In the genomic region with DNA sequence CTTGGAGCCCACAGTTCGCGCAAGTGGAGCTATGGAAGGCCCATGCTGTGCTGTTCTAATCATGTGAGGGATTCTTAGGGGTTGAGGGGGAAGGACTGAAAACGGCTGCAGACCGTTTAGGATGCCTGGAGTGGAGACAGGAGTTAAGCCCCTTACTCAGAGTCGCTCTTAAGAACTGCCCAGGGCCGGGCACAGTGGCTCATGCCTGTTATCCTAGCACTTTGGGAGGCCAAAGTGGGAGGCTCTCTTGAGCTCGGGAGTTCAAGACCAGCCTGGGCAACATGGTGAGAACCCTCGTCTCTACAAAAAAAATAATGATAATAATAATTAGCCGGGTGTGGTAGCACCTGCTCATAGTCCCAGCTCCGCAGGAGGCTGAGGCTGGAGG, we compare ENCODE assay signal across 8 cellular contexts. TPM values are rescaled to one million over a fixed set of nuclear protein-coding genes. Genes with fewer than 3 reads are reported as not detected.
DNase-seq lines count a peak whose midpoint lies in the region; ATAC-seq, FAIRE-seq and TF ChIP-seq lines count a peak whose summit lies in the region.

No MANE protein-coding gene starts in this region.

- peak overlapping the region; percentile 61 for H3K4ac ChIP-seq in trophoblast cell (ENCODE audit: low read depth, low read length)

- peaks cover 7% of the 10 kb centered on the region for H3K36me3 Mint-ChIP-seq in effector memory CD8-positive, alpha-beta T cell (ENCODE audit: insufficient read depth)

- peak overlapping the region; percentile 98 for H3K4me3 ChIP-seq in DOHH2 (ENCODE audit: low read length)
- peak overlapping the region; percentile 83 for H3K4me3 ChIP-seq in PC-9
- H3K4me3 ChIP-seq in esophagus squamous epithelium, result peak overlapping the region; percentile 80 to 98 (median 91)
- H3K4me3 ChIP-seq in trophoblast cell (ENCODE audit: low read depth, low read length), result peak overlapping the region; percentile 88

- H3K27ac ChIP-seq in DOHH2 (ENCODE audit: low read depth, low read length) (peak overlapping the region; percentile 72), PC-9 (peak overlapping the region; percentile 88), esophagus squamous epithelium (peak overlapping the region; percentile 100), trophoblast cell (ENCODE audit: low read depth, low read length) (peak overlapping the region; percentile 93)

- ATAC-seq in effector memory CD8-positive, alpha-beta T cell (replicated peaks), result no peak

- H3K9me3 ChIP-seq in DOHH2 (ENCODE audit: control insufficient read depth, insufficient read depth, low read length) (no peaks in the 10 kb centered on the region), PC-9 (ENCODE audit: insufficient read depth, low read depth) (no peaks in the 10 kb centered on the region), esophagus squamous epithelium (no peaks in the 10 kb centered on the region), trophoblast cell (ENCODE audit: insufficient read depth, low read depth, low read length) (no peaks in the 10 kb centered on the region)

- H4K8ac ChIP-seq in trophoblast cell (ENCODE audit: low read depth, low read length), result peak overlapping the region; percentile 54

- H3K79me1 ChIP-seq in trophoblast cell (ENCODE audit: low read length), result peaks cover 12% of the 10 kb centered on the region

- H3K9me2 ChIP-seq in DOHH2 (replicated peaks; ENCODE audit: control insufficient read depth, low read length), result no peaks in the 10 kb centered on the region
- H3K9me2 ChIP-seq in PC-9 (ENCODE audit: insufficient read depth), result no peaks in the 10 kb centered on the region

- no peaks in the 10 kb centered on the region for H3K27me3 Mint-ChIP-seq in effector memory CD8-positive, alpha-beta T cell

- TF ChIP-seq CTCF in DOHH2 (IDR thresholded peaks at IDR 0.05; ENCODE audit: low read depth, low read length, poor library complexity, severe bottlenecking), result no peak
- no peak for TF ChIP-seq CTCF in PC-9 (conservative IDR thresholded peaks at IDR 0.05)
- TF ChIP-seq CTCF in esophagus squamous epithelium (IDR thresholded peaks at IDR 0.05), result no peak

- TSS peak; percentile 50 for BruUV-seq in PC-9 (replicated peaks; lab: Mats Ljungman, UMichigan)

- H2BK5ac ChIP-seq in trophoblast cell (ENCODE audit: low read depth, low read length, poor library complexity), result no peak overlapping the region

- H2AK5ac ChIP-seq in trophoblast cell (ENCODE audit: low read length), result no peak overlapping the region

- CTCF ChIA-PET in PC-9 (lab: Charles Lee), result interaction anchor here (0.7 kb wide), 1 partner anchor 19 kb away, joined by 17 read pairs; a partner anchor contains a TSS

- peak overlapping the region; percentile 82 for H4K91ac ChIP-seq in trophoblast cell (ENCODE audit: low read depth, low read length)

- peak overlapping the region; percentile 27 for H3K18ac ChIP-seq in trophoblast cell (ENCODE audit: low read length)

- peak overlapping the region; percentile 93 for H2AFZ ChIP-seq in PC-9
- H2AFZ ChIP-seq in trophoblast cell (ENCODE audit: insufficient read depth, low read length, poor library complexity), result peak overlapping the region; percentile 20

- peaks cover 14% of the 10 kb centered on the region for H3K36me3 ChIP-seq in DOHH2 (ENCODE audit: control insufficient read depth, low read length)
- H3K36me3 ChIP-seq in PC-9 (ENCODE audit: low read depth), result no peaks in the 10 kb centered on the region
- no peaks in the 10 kb centered on the region for H3K36me3 ChIP-seq in esophagus squamous epithelium
- peaks cover 2 to 8% of the 10 kb centered on the region in 2 experiments for H3K36me3 ChIP-seq in trophoblast cell (ENCODE audit: control insufficient read depth in 1 of 2, insufficient read depth in 2 of 2, low read length in 2 of 2)

- 9 to 22% methylated on average over 5 to 8 of the region's 10 CpGs for WGBS in esophagus squamous epithelium, 2 donors
- no CpG with 5 or more reads among the region's 10 CpGs for WGBS in trophoblast cell (ENCODE audit: extremely low coverage, insufficient coverage, insufficient read length)

- H3K14ac ChIP-seq in trophoblast cell (ENCODE audit: low read length), result peak overlapping the region; percentile 5

- no peak overlapping the region for H2BK120ac ChIP-seq in trophoblast cell (ENCODE audit: insufficient read depth, low read length, poor library complexity)

- POLR2A ChIA-PET in PC-9 (lab: Charles Lee; ENCODE audit: unreplicated experiment), result interaction anchor here (0.6 to 1.2 kb wide), 2 partner anchors 19 to 30 kb away, joined by 3 to 5 read pairs; no protein-coding TSS in a partner anchor

- no peak overlapping the region for H2BK12ac ChIP-seq in trophoblast cell (ENCODE audit: low read length)

- H3K23ac ChIP-seq in trophoblast cell (ENCODE audit: low read length), result no peak overlapping the region

- H3K9ac ChIP-seq in trophoblast cell (ENCODE audit: low read length), result peak overlapping the region; percentile 6

- FAIRE-seq in frontal cortex (lab: Jason Lieb, UNC), result no peak

- no peaks in the 10 kb centered on the region for H3K9me3 Mint-ChIP-seq in effector memory CD8-positive, alpha-beta T cell

- TF ChIP-seq POLR2A in esophagus squamous epithelium (IDR thresholded peaks at IDR 0.05), result no peak

- H3K27me3 ChIP-seq in DOHH2 (ENCODE audit: control insufficient read depth, low read length) (0 out of 2 replicates have a peak, but pooled peaks cover 3% of the 10 kb centered on the region), PC-9 (ENCODE audit: insufficient read depth, low read depth) (no peaks in the 10 kb centered on the region), esophagus squamous epithelium (no peaks in the 10 kb centered on the region), trophoblast cell (ENCODE audit: insufficient read depth, low read length) (no peaks in the 10 kb centered on the region)

- DNase-seq in PC-9, result no peak
- no peak for DNase-seq in esophagus squamous epithelium (lab: John Stamatoyannopoulos, UW)
- no peak for DNase-seq in trophoblast cell
- DNase-seq in stimulated activated CD4-positive, alpha-beta T cell treated with anti-CD3 and anti-CD28 coated beads, Interleukin-4, amount 100 ng/mL, for 24 hours, result no peak
- DNase-seq in effector memory CD8-positive, alpha-beta T cell, result no peak
- no peak for DNase-seq in NCI-H2227 treated with DMSO at 0.1 percent for 48 hours (lab: John Stamatoyannopoulos, UW)
- no peak for DNase-seq in frontal cortex (ENCODE audit: low spot score in 2 of 2)

- peaks cover 4% of the 10 kb centered on the region; the same call in 1 of the 2 replicates for H4K20me1 ChIP-seq in DOHH2 (ENCODE audit: control insufficient read depth, insufficient read depth, low read depth, low read length)
- H4K20me1 ChIP-seq in PC-9 (ENCODE audit: insufficient read depth), result no peaks in the 10 kb centered on the region

- peak overlapping the region; percentile 94 for H3K4me2 ChIP-seq in DOHH2 (ENCODE audit: low read length)
- H3K4me2 ChIP-seq in PC-9, result peak overlapping the region; percentile 95
- peak overlapping the region; percentile 77 for H3K4me2 ChIP-seq in trophoblast cell (ENCODE audit: low read length)

- H3K4me1 ChIP-seq in DOHH2 (ENCODE audit: control insufficient read depth, low read length) (peaks cover 28% of the 10 kb centered on the region), PC-9 (replicated peaks; ENCODE audit: insufficient read depth) (peaks cover 11% of the 10 kb centered on the region; the same call in 1 of the 2 replicates), esophagus squamous epithelium (peaks cover 19 to 61% (median 42%) of the 10 kb centered on the region in 3 donors), trophoblast cell (ENCODE audit: control insufficient read depth in 1 of 2, insufficient read depth in 2 of 2, low read length in 2 of 2) (peaks cover 2 to 4% of the 10 kb centered on the region in 2 experiments)

- peaks cover 43% of the 10 kb centered on the region for H3K79me2 ChIP-seq in DOHH2 (ENCODE audit: control insufficient read depth, low read length)
- H3K79me2 ChIP-seq in PC-9 (ENCODE audit: low read depth), result peaks cover 20% of the 10 kb centered on the region
- H3K79me2 ChIP-seq in trophoblast cell (ENCODE audit: control insufficient read depth, insufficient read depth, low read length, poor library complexity), result peaks cover 7% of the 10 kb centered on the region

- peak overlapping the region; percentile 54 for H4K12ac ChIP-seq in trophoblast cell (ENCODE audit: low read depth, low read length)

- peaks cover 16 to 21% of the 10 kb centered on the region in 2 donors for H3K4me1 Mint-ChIP-seq in effector memory CD8-positive, alpha-beta T cell (ENCODE audit: low read depth in 2 of 2)

- no peaks in the 10 kb centered on the region; the same call in 1 of the 2 replicates for H3F3A ChIP-seq in DOHH2 (ENCODE audit: control insufficient read depth, insufficient read depth)
- peaks cover 3% of the 10 kb centered on the region; the same call in 1 of the 2 replicates for H3F3A ChIP-seq in PC-9 (ENCODE audit: insufficient read depth, low read depth)

- no peak overlapping the region for H3K4me3 Mint-ChIP-seq in effector memory CD8-positive, alpha-beta T cell

- intact Hi-C loops in PC-9 (cut with micrococcal nuclease; ENCODE audit: unreplicated experiment), result loop anchor here (2.0 kb wide), 1 partner anchor 68 kb away; a partner anchor contains a TSS
- intact Hi-C loops in esophagus squamous epithelium (cut with DNase I), result no loop called here

- H3K27ac Mint-ChIP-seq in effector memory CD8-positive, alpha-beta T cell, result no peak overlapping the region

RNA-seq across cellular contexts. Expression of a gene that starts 1.1 kb away (rescaled TPM):
- total RNA-seq in PC-9 (2021) (24.7 and 27.6 TPM in 2 replicates), esophagus squamous epithelium (10 to 100 TPM; 22.3 to 25.8 (median 24.0) TPM), frontal cortex (14.7 TPM)
- polyA plus RNA-seq in trophoblast cell (2013), result 40.2 and 42.1 TPM in 2 replicates

RNA-seq across cellular contexts. Expression of a gene that starts 13.4 kb away (rescaled TPM):
- total RNA-seq in PC-9 (2021), result 24.6 and 25.6 TPM in 2 replicates
- 10 to 100 TPM; 19.2 to 23.1 (median 21.9) TPM for total RNA-seq in esophagus squamous epithelium
- 21.2 and 22.7 TPM in 2 replicates for polyA plus RNA-seq in trophoblast cell (2013)
- 31.4 TPM for total RNA-seq in frontal cortex

RNA-seq across cellular contexts. Expression of a gene that starts 19.7 kb away (rescaled TPM):
- total RNA-seq in PC-9 (2021), result 46.6 and 51.7 TPM in 2 replicates
- total RNA-seq in esophagus squamous epithelium, result 10 to 100 TPM; 35.7 to 67.9 (median 40.7) TPM
- polyA plus RNA-seq in trophoblast cell (2013), result 23.6 and 24.7 TPM in 2 replicates
- total RNA-seq in frontal cortex, result 19.6 TPM
